In the genomic region with DNA sequence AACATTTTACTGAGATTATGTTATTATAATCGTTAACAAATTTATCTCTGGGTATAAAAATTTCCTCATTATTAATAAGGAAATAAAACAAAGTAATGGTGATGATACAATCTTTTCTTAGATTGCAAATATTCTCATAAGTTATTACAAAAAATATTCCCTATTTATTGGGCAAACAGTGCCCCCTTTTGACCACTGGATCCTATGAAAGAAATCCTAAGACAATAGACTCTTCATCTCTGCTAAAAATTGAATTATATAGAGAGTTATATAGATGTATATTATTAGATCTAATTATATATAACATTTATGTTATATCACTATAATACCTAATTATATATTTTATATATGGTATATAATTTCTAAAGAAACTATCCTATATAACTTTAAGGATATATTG, we compare ENCODE assay signal across 9 cellular contexts.
A peak's percentile ranks its signal among the peaks of the same experiment; 100 is the strongest.
DNase-seq lines count a peak whose midpoint lies in the region; ATAC-seq and TF ChIP-seq lines count a peak whose summit lies in the region.
"Had no signal": no experiment of that assay in that cellular context is flagged by ENCODE, and none has a peak within 500 bp of the region (broad histone marks: within the 10 kb centered on the region; RNA-seq: fewer than 3 reads in every experiment).

No MANE protein-coding gene starts in this region.

- no peak overlapping the region for H3K4me3 Mint-ChIP-seq in natural killer cell
- no peak overlapping the region for H3K4me3 Mint-ChIP-seq in natural killer cell treated with Interleukin-12 subunit alpha and Interleukin-12 subunit beta and Interleukin-15 and Interleukin-18, amount 100 ng/mL, for 72 hours
- no peak overlapping the region for H3K4me3 Mint-ChIP-seq in activated T-cell treated with anti-CD3 and anti-CD28 coated beads, Interleukin-2, amount 50 U/mL, for 24 hours

- peaks cover 3% of the 10 kb centered on the region; the same call in 1 of the 2 replicates for H3K4me1 ChIP-seq in Panc1 (ENCODE audit: control insufficient read depth, insufficient read depth, low read length)

- H3K27me3 ChIP-seq in Panc1 (ENCODE audit: control insufficient read depth, insufficient read depth, low read length): no peaks in the 10 kb centered on the region

- no peak for DNase-seq in natural killer cell
- no peak for DNase-seq in natural killer cell treated with Interleukin-12 subunit alpha and Interleukin-12 subunit beta and Interleukin-15 and Interleukin-18, amount 100 ng/mL, for 72 hours (ENCODE audit: low spot score)
- DNase-seq in Panc1 (ENCODE audit: low read depth, low spot score): no peak
- DNase-seq in fibroblast of pulmonary artery (ENCODE audit: low read depth): peak; percentile 58
- DNase-seq in stimulated activated CD8-positive, alpha-beta memory T cell treated with anti-CD3 and anti-CD28 coated beads, Interleukin-4, amount 100 ng/mL, for 48 hours: no peak
- DNase-seq in SKM-1 treated with dmso at 0.1 percent for 144 hours (lab: John Stamatoyannopoulos, UW; ENCODE audit: unreplicated experiment): no peak
- no peak for DNase-seq in activated T-cell treated with anti-CD3 and anti-CD28 coated beads, Interleukin-2, amount 50 U/mL, for 24 hours
- DNase-seq in A172 (ENCODE audit: low spot score): no peak

- H3K27ac ChIP-seq in Panc1 (ENCODE audit: low read length): no peak overlapping the region

- H3K4me1 Mint-ChIP-seq in natural killer cell: no peaks in the 10 kb centered on the region
- H3K4me1 Mint-ChIP-seq in natural killer cell treated with Interleukin-12 subunit alpha and Interleukin-12 subunit beta and Interleukin-15 and Interleukin-18, amount 100 ng/mL, for 72 hours (ENCODE audit: low read depth in 2 of 2): no peaks in the 10 kb centered on the region
- H3K4me1 Mint-ChIP-seq in activated T-cell treated with anti-CD3 and anti-CD28 coated beads, Interleukin-2, amount 50 U/mL, for 24 hours (ENCODE audit: low read depth): peaks cover 4% of the 10 kb centered on the region

- H3K4me3 ChIP-seq in Panc1 (ENCODE audit: low read depth in 2 of 2, low read length in 2 of 2) (no peak overlapping the region), fibroblast of pulmonary artery (replicated peaks; ENCODE audit: low read depth, low read length) (no peak overlapping the region)

- ATAC-seq in natural killer cell (peak in 1 of 3 donors; percentile 29), Panc1 (no peak)
- ATAC-seq in natural killer cell treated with Interleukin-12 subunit alpha and Interleukin-12 subunit beta and Interleukin-15 and Interleukin-18, amount 100 ng/mL, for 72 hours: no peak

- peak; percentile 60 for TF ChIP-seq CTCF in natural killer cell (IDR thresholded peaks at IDR 0.05)
- TF ChIP-seq CTCF in Panc1 (IDR thresholded peaks at IDR 0.05): peak; percentile 20; the same call in 1 of the 2 replicates
- peak; percentile 34 for TF ChIP-seq CTCF in fibroblast of pulmonary artery (IDR thresholded peaks at IDR 0.05; ENCODE audit: low read length, missing control alignments)

- in situ Hi-C loops in Panc1 (cut with HindIII; ENCODE audit: low pct_unique_long_range_greater_than_20kb, low sequenced_read_pairs): no loop called here

- no peaks in the 10 kb centered on the region for H3K36me3 ChIP-seq in Panc1 (ENCODE audit: control insufficient read depth, insufficient read depth, low read length)

- no peaks in the 10 kb centered on the region for H3K27me3 Mint-ChIP-seq in natural killer cell (ENCODE audit: low read depth in 2 of 2)
- no peaks in the 10 kb centered on the region for H3K27me3 Mint-ChIP-seq in natural killer cell treated with Interleukin-12 subunit alpha and Interleukin-12 subunit beta and Interleukin-15 and Interleukin-18, amount 100 ng/mL, for 72 hours
- no peaks in the 10 kb centered on the region for H3K27me3 Mint-ChIP-seq in activated T-cell treated with anti-CD3 and anti-CD28 coated beads, Interleukin-2, amount 50 U/mL, for 24 hours

- H3K27ac Mint-ChIP-seq in natural killer cell: no peak overlapping the region
- H3K27ac Mint-ChIP-seq in natural killer cell treated with Interleukin-12 subunit alpha and Interleukin-12 subunit beta and Interleukin-15 and Interleukin-18, amount 100 ng/mL, for 72 hours: no peak overlapping the region
- H3K27ac Mint-ChIP-seq in activated T-cell treated with anti-CD3 and anti-CD28 coated beads, Interleukin-2, amount 50 U/mL, for 24 hours: no peak overlapping the region
- H3K27ac Mint-ChIP-seq: activated T-helper 2 cell treated with anti-CD3 and anti-CD28 coated beads, Interferon-gamma antibody, Interleukin-2, Interleukin-4, amounts not matched to agents 10 μg/mL and 5 μg/mL and 100 μg/mL, durations not matched to agents 14 hours and 24 hours and 36 hours had no signal

- no peaks in the 10 kb centered on the region for H3K9me3 ChIP-seq in Panc1 (ENCODE audit: control insufficient read depth, insufficient read depth, low read depth, low read length)

- H3K36me3 Mint-ChIP-seq in natural killer cell: no peaks in the 10 kb centered on the region
- no peaks in the 10 kb centered on the region for H3K36me3 Mint-ChIP-seq in natural killer cell treated with Interleukin-12 subunit alpha and Interleukin-12 subunit beta and Interleukin-15 and Interleukin-18, amount 100 ng/mL, for 72 hours
- H3K36me3 Mint-ChIP-seq in activated T-cell treated with anti-CD3 and anti-CD28 coated beads, Interleukin-2, amount 50 U/mL, for 24 hours (ENCODE audit: low read depth): peaks cover 13% of the 10 kb centered on the region

- intact Hi-C loops in natural killer cell (cut with micrococcal nuclease) (loop anchor here (2.0 to 5.0 kb wide), 4 partner anchors 244 to 903 kb away; no protein-coding TSS in a partner anchor), Panc1 (cut with micrococcal nuclease; ENCODE audit: unreplicated experiment) (loop anchor here (5.0 kb wide), 1 partner anchor 623 kb away; no protein-coding TSS in a partner anchor)

- no TSS peak for BruUV-seq in Panc1 (replicated peaks; lab: Mats Ljungman, UMichigan)

- CTCF ChIA-PET in Panc1 (lab: Charles Lee): interaction anchor here (0.6 kb wide), 1 partner anchor 652 kb away, joined by 4 read pairs; no protein-coding TSS in a partner anchor

- H3K9me3 Mint-ChIP-seq in natural killer cell: no peaks in the 10 kb centered on the region
- no peaks in the 10 kb centered on the region for H3K9me3 Mint-ChIP-seq in natural killer cell treated with Interleukin-12 subunit alpha and Interleukin-12 subunit beta and Interleukin-15 and Interleukin-18, amount 100 ng/mL, for 72 hours
- no peaks in the 10 kb centered on the region for H3K9me3 Mint-ChIP-seq in activated T-cell treated with anti-CD3 and anti-CD28 coated beads, Interleukin-2, amount 50 U/mL, for 24 hours
- H3K9me3 Mint-ChIP-seq: activated T-helper 2 cell treated with anti-CD3 and anti-CD28 coated beads, Interferon-gamma antibody, Interleukin-2, Interleukin-4, amounts not matched to agents 10 μg/mL and 5 μg/mL and 100 μg/mL, durations not matched to agents 14 hours and 24 hours and 36 hours had no signal

- POLR2A ChIA-PET in Panc1 (lab: Charles Lee): no interaction called here
